In genomic region chr9:70901013-70901412, GRCh38 we compare ENCODE assay signal across 1 cellular context.
TF ChIP-seq lines count a peak whose summit lies in the region.

No MANE protein-coding gene starts in this region.

TF ChIP-seq in WTC11, 78 proteins besides CTCF, POLR2A, EP300 and RAD21 (continued from another document):
- TF ChIP-seq, protein P1, sequence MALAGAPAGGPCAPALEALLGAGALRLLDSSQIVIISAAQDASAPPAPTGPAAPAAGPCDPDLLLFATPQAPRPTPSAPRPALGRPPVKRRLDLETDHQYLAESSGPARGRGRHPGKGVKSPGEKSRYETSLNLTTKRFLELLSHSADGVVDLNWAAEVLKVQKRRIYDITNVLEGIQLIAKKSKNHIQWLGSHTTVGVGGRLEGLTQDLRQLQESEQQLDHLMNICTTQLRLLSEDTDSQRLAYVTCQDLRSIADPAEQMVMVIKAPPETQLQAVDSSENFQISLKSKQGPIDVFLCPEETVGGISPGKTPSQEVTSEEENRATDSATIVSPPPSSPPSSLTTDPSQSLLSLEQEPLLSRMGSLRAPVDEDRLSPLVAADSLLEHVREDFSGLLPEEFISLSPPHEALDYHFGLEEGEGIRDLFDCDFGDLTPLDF (CRISPR knock-in tag; IDR thresholded peaks at IDR 0.05), result no peak
- TF ChIP-seq NR2C2 (CRISPR knock-in tag; IDR thresholded peaks at IDR 0.05) (no peak), FOXJ3 (CRISPR knock-in tag; IDR thresholded peaks at IDR 0.05; ENCODE audit: borderline replicate concordance) (no peak), ZNF219 (CRISPR knock-in tag; IDR thresholded peaks at IDR 0.05; ENCODE audit: borderline replicate concordance) (no peak), TEAD1 (CRISPR knock-in tag; IDR thresholded peaks at IDR 0.05) (no peak), USF2 (CRISPR knock-in tag; IDR thresholded peaks at IDR 0.05) (no peak), ZNF138 (CRISPR knock-in tag; conservative IDR thresholded peaks at IDR 0.05) (no peak), AR (CRISPR knock-in tag; IDR thresholded peaks at IDR 0.05) (no peak), JUN (CRISPR knock-in tag; IDR thresholded peaks at IDR 0.05) (no peak)
TF ChIP-seq in WTC11: peak in this region for 0.
